Comparison of ENCODE assay signal across 8 cellular contexts in genomic region chr14:105679959-105680736, GRCh38.
A peak's percentile ranks its signal among the peaks of the same experiment; 100 is the strongest.
DNase-seq lines count a peak whose midpoint lies in the region; ATAC-seq and TF ChIP-seq lines count a peak whose summit lies in the region.
"Not testable (repeated sequence)": the region's sequence is repeated elsewhere in the genome, so short reads cannot be mapped to it uniquely, and the experiment has no call there.

No MANE protein-coding gene starts in this region.

- H3K9me3 Mint-ChIP-seq in stimulated activated memory B cell treated with anti-CD40 and anti-IgM and Interleukin-4, amounts not matched to agents 10 μg/mL and 1 μg/mL and 100 μg/mL, for 72 hours = peaks cover 12% of the 10 kb centered on the region

- intact Hi-C loops in left colon (cut with DNase I, micrococcal nuclease) = not testable (repeated sequence)

- ATAC-seq in GM19452 (IDR thresholded peaks at IDR 0.05; ENCODE audit: unreplicated experiment) = peak; percentile 51
- peak; percentile 53 for ATAC-seq in HG02763 (IDR thresholded peaks at IDR 0.05; ENCODE audit: unreplicated experiment)
- ATAC-seq in HG03378 (IDR thresholded peaks at IDR 0.05; ENCODE audit: unreplicated experiment) = peak; percentile 34
- peak; percentile 76 for ATAC-seq in left colon
- peak; percentile 86 for ATAC-seq in stimulated activated memory B cell treated with anti-CD40 and anti-IgM and Interleukin-4, amounts not matched to agents 10 μg/mL and 1 μg/mL and 100 μg/mL, for 72 hours

- H3K9ac ChIP-seq in SU-DHL-6 (ENCODE audit: low read length) = peak overlapping the region; percentile 51; the same call in 1 of the 2 replicates

- DNase-seq in activated T-helper 9 cell treated with anti-CD3 and anti-CD28 coated beads, Interleukin-2, amount 50 U/mL, for 16 hours (ENCODE audit: low read depth) = peak; percentile 13
- not testable (repeated sequence) for DNase-seq in left colon

- H3K27ac Mint-ChIP-seq in stimulated activated memory B cell treated with anti-CD40 and anti-IgM and Interleukin-4, amounts not matched to agents 10 μg/mL and 1 μg/mL and 100 μg/mL, for 72 hours = not testable (repeated sequence)

- not testable (repeated sequence) for H3K27me3 Mint-ChIP-seq in stimulated activated memory B cell treated with anti-CD40 and anti-IgM and Interleukin-4, amounts not matched to agents 10 μg/mL and 1 μg/mL and 100 μg/mL, for 72 hours

- not testable (repeated sequence) for H3F3A ChIP-seq in SU-DHL-6 (ENCODE audit: insufficient read depth)

- peaks cover 13% of the 10 kb centered on the region for H3K36me3 Mint-ChIP-seq in stimulated activated memory B cell treated with anti-CD40 and anti-IgM and Interleukin-4, amounts not matched to agents 10 μg/mL and 1 μg/mL and 100 μg/mL, for 72 hours

- peak overlapping the region; percentile 37; the same call in 1 of the 2 replicates for H3K4me3 ChIP-seq in GM08714 (ENCODE audit: low read length)
- H3K4me3 ChIP-seq in SU-DHL-6 (ENCODE audit: insufficient read depth, low read length, poor library complexity, severe bottlenecking) = not testable (repeated sequence)

- TF ChIP-seq CTCF in SU-DHL-6 (IDR thresholded peaks at IDR 0.05; ENCODE audit: insufficient read depth, low read length, poor library complexity, severe bottlenecking) = not testable (repeated sequence)

- H3K36me3 ChIP-seq in SU-DHL-6 (ENCODE audit: low read length) = not testable (repeated sequence)

- peaks cover 44% of the 10 kb centered on the region for H3K4me1 Mint-ChIP-seq in stimulated activated memory B cell treated with anti-CD40 and anti-IgM and Interleukin-4, amounts not matched to agents 10 μg/mL and 1 μg/mL and 100 μg/mL, for 72 hours

- H3K27ac ChIP-seq in SU-DHL-6 (ENCODE audit: low read depth, low read length) = peak overlapping the region; percentile 94

- H3K79me2 ChIP-seq in SU-DHL-6 (ENCODE audit: insufficient read depth, low read length) = not testable (repeated sequence)

- not testable (repeated sequence) for H4K20me1 ChIP-seq in SU-DHL-6 (ENCODE audit: low read depth, low read length)

- not testable (repeated sequence) for H3K4me2 ChIP-seq in SU-DHL-6 (ENCODE audit: low read depth, low read length, poor library complexity, severe bottlenecking)

- not testable (repeated sequence) for H3K9me2 ChIP-seq in SU-DHL-6 (replicated peaks; ENCODE audit: insufficient read depth, low read length)

- not testable (repeated sequence) for H3K27me3 ChIP-seq in SU-DHL-6 (ENCODE audit: low read length)

- not testable (repeated sequence) for H3K9me3 ChIP-seq in SU-DHL-6 (ENCODE audit: insufficient read depth, low read length)

- H3K4me3 Mint-ChIP-seq in stimulated activated memory B cell treated with anti-CD40 and anti-IgM and Interleukin-4, amounts not matched to agents 10 μg/mL and 1 μg/mL and 100 μg/mL, for 72 hours = peak overlapping the region; percentile 59

- H2AFZ ChIP-seq in SU-DHL-6 (ENCODE audit: low read depth, low read length, severe bottlenecking) = not testable (repeated sequence)

Comparison
In these comparisons a context has a peak if more than half of its experiments do, and no peak if none do; other contexts are left out.
1. ATAC-seq: peak in every context shown above with its lines; median percentile 86 in stimulated activated memory B cell treated with anti-CD40 and anti-IgM and Interleukin-4, amounts not matched to agents 10 μg/mL and 1 μg/mL and 100 μg/mL, for 72 hours; 76 in left colon; 53 in HG02763; 51 in GM19452; 34 in HG03378.